ENCODE assay signal across 39 cellular contexts in genomic region chr2:169656164-169656563, GRCh38. TPM values are rescaled to one million over a fixed set of nuclear protein-coding genes. Genes with fewer than 3 reads are reported as not detected.
"Had no signal": no experiment of that assay in that cellular context is flagged by ENCODE, and none has a peak within 500 bp of the region (broad histone marks: within the 10 kb centered on the region; RNA-seq: fewer than 3 reads in every experiment).

No MANE protein-coding gene starts in this region.

- H3K27me3 ChIP-seq: adrenal gland, body of pancreas, brain microvascular endothelial cell, breast epithelium had no signal

- H3K9me3 ChIP-seq: adrenal gland, body of pancreas, breast epithelium had no signal

- ATAC-seq: activated CD8-positive, alpha-beta T cell treated with anti-CD3 and anti-CD28 coated beads for 36 hours; activated naive CD4-positive, alpha-beta T cell treated with anti-CD3 and anti-CD28 coated beads, Interleukin-2, amount 50 U/mL, for 72 hours; activated T-cell treated with anti-CD3 and anti-CD28 coated beads, Interleukin-2, amount 50 U/mL, for 4 hours; activated T-cell treated with anti-CD3 and anti-CD28 coated beads, Interleukin-2, amount 50 U/mL, for 72 hours; activated T-helper 17 cell treated with anti-CD3 and anti-CD28 coated beads, Interleukin-2, amount 50 U/mL, for 72 hours; body of pancreas had no signal

- H3K36me3 ChIP-seq: adrenal gland, brain microvascular endothelial cell, breast epithelium had no signal

- H3K27ac ChIP-seq: adrenal gland, body of pancreas, brain microvascular endothelial cell, breast epithelium, VCaP had no signal

- H3K4me1 ChIP-seq: adrenal gland, body of pancreas, breast epithelium had no signal

- H3K4me1 Mint-ChIP-seq: activated CD4-positive, alpha-beta T cell treated with anti-CD3 and anti-CD28 coated beads, Interleukin-2, amount 10 ng/mL, durations not matched to agents 24 days and 14 days; activated naive CD8-positive, alpha-beta T cell treated with anti-CD3 and anti-CD28 coated beads for 36 hours had no signal

- H3K4me3 ChIP-seq: adrenal gland, body of pancreas, breast epithelium had no signal

- H3K27ac Mint-ChIP-seq: activated B cell treated with CpG ODN at 0.5 μM for 24 hours; activated CD4-positive, alpha-beta memory T cell treated with anti-CD3 and anti-CD28 coated beads for 36 hours; activated CD4-positive, alpha-beta T cell treated with anti-CD3 and anti-CD28 coated beads, Interleukin-2, amount 10 ng/mL, durations not matched to agents 24 days and 14 days; activated CD8-positive, alpha-beta T cell treated with anti-CD3 and anti-CD28 coated beads for 36 hours; activated naive CD4-positive, alpha-beta T cell treated with anti-CD3 and anti-CD28 coated beads for 36 hours; activated naive CD8-positive, alpha-beta T cell treated with anti-CD3 and anti-CD28 coated beads for 36 hours; activated T-cell treated with anti-CD3 and anti-CD28 coated beads, Interleukin-2, amount 50 U/mL, for 72 hours; activated T-helper 1 cell treated with anti-CD3 and anti-CD28 coated beads, Interleukin-12 subunit alpha, Interleukin-12 subunit beta, Interleukin-2, Interleukin-4 antibody, amounts not matched to agents 30 ng/mL and 10 ng/mL and 1 ng/mL, durations not matched to agents 14 hours and 24 hours and 36 hours; activated T-helper 17 cell treated with anti-CD3 and anti-CD28 coated beads, Interleukin-2, amount 50 U/mL, for 72 hours; T-helper 1 cell treated with Interleukin-12 subunit alpha and Interleukin-12 subunit beta and Interleukin-4 antibody, amounts not matched to agents 30 μg/mL and 1 μg/mL, for 36 hours; T-helper 2 cell treated with Interferon-gamma antibody and Interleukin-4, amounts not matched to agents 5 μg/mL and 100 μg/mL, for 36 hours had no signal

- DNase-seq: activated B cell treated with CpG ODN at 0.5 μM for 24 hours; activated CD4-positive, alpha-beta memory T cell treated with anti-CD3 and anti-CD28 coated beads for 36 hours; activated CD4-positive, alpha-beta T cell treated with anti-CD3 and anti-CD28 coated beads for 4 hours; activated CD4-positive, alpha-beta T cell treated with anti-CD3 and anti-CD28 coated beads, Interleukin-2, amount 10 ng/mL, durations not matched to agents 24 days and 14 days; activated CD4-positive, alpha-beta T cell treated with anti-CD3 and anti-CD28 coated beads, Interleukin-2, amount 50 U/mL, for 1 hour; activated CD4-positive, alpha-beta T cell treated with anti-CD3 and anti-CD28 coated beads, Interleukin-2, amount 50 U/mL, for 4 hours; activated CD4-positive, CD25-positive, alpha-beta regulatory T cell treated with anti-CD3 and anti-CD28 coated beads, Interleukin-2, amount 50 U/mL, for 72 hours; activated CD8-positive, alpha-beta memory T cell treated with anti-CD3 and anti-CD28 coated beads, Interleukin-2, amount 50 U/mL, for 4 hours; activated CD8-positive, alpha-beta T cell treated with anti-CD3 and anti-CD28 coated beads for 36 hours; activated effector memory CD4-positive, alpha-beta T cell treated with anti-CD3 and anti-CD28 coated beads, Interleukin-2, amount 50 U/mL, for 16 hours; activated gamma-delta T cell treated with Interleukin-2 at 50 U/mL for 16 hours; activated naive CD4-positive, alpha-beta T cell; activated naive CD4-positive, alpha-beta T cell treated with anti-CD3 and anti-CD28 coated beads for 36 hours; activated naive CD4-positive, alpha-beta T cell treated with anti-CD3 and anti-CD28 coated beads, Interleukin-2, amount 50 U/mL, for 16 hours; activated naive CD8-positive, alpha-beta T cell treated with anti-CD3 and anti-CD28 coated beads for 36 hours; activated T-cell treated with anti-CD3 and anti-CD28 coated beads for 4 hours; activated T-cell treated with anti-CD3 and anti-CD28 coated beads, Interleukin-2, amount 50 U/mL, for 1 hour; activated T-cell treated with anti-CD3 and anti-CD28 coated beads, Interleukin-2, amount 50 U/mL, for 4 hours; activated T-cell treated with anti-CD3 and anti-CD28 coated beads, Interleukin-2, amount 50 U/mL, for 72 hours; adrenal gland; amniotic stem cell; aorta; body of pancreas; brain microvascular endothelial cell; central memory CD4-positive, alpha-beta T cell; cerebellar nuclear complex; T-helper 2 cell; T-helper 9 cell had no signal

- H3K4me3 Mint-ChIP-seq: activated B cell treated with CpG ODN at 0.5 μM for 24 hours; activated CD4-positive, alpha-beta memory T cell treated with anti-CD3 and anti-CD28 coated beads for 36 hours; activated CD4-positive, alpha-beta T cell treated with anti-CD3 and anti-CD28 coated beads, Interleukin-2, amount 10 ng/mL, durations not matched to agents 24 days and 14 days; activated CD8-positive, alpha-beta T cell treated with anti-CD3 and anti-CD28 coated beads for 36 hours; activated naive CD4-positive, alpha-beta T cell treated with anti-CD3 and anti-CD28 coated beads for 36 hours; activated naive CD8-positive, alpha-beta T cell treated with anti-CD3 and anti-CD28 coated beads for 36 hours; activated T-cell treated with anti-CD3 and anti-CD28 coated beads, Interleukin-2, amount 50 U/mL, for 4 hours; activated T-cell treated with anti-CD3 and anti-CD28 coated beads, Interleukin-2, amount 50 U/mL, for 72 hours; activated T-helper 1 cell treated with anti-CD3 and anti-CD28 coated beads, Interleukin-12 subunit alpha, Interleukin-12 subunit beta, Interleukin-2, Interleukin-4 antibody, amounts not matched to agents 30 ng/mL and 10 ng/mL and 1 ng/mL, durations not matched to agents 14 hours and 24 hours and 36 hours; activated T-helper 17 cell treated with anti-CD3 and anti-CD28 coated beads, Interleukin-2, amount 50 U/mL, for 72 hours; T-helper 1 cell treated with Interleukin-12 subunit alpha and Interleukin-12 subunit beta and Interleukin-4 antibody, amounts not matched to agents 30 μg/mL and 1 μg/mL, for 36 hours; T-helper 2 cell treated with Interferon-gamma antibody and Interleukin-4, amounts not matched to agents 5 μg/mL and 100 μg/mL, for 36 hours had no signal

- FAIRE-seq: astrocyte, TTC549 had no signal

- H3K9me3 Mint-ChIP-seq: activated CD4-positive, alpha-beta memory T cell treated with anti-CD3 and anti-CD28 coated beads for 36 hours; activated CD4-positive, alpha-beta T cell treated with anti-CD3 and anti-CD28 coated beads, Interleukin-2, amount 10 ng/mL, durations not matched to agents 24 days and 14 days; activated CD8-positive, alpha-beta T cell treated with anti-CD3 and anti-CD28 coated beads for 36 hours; activated naive CD4-positive, alpha-beta T cell treated with anti-CD3 and anti-CD28 coated beads for 36 hours; activated naive CD4-positive, alpha-beta T cell treated with anti-CD3 and anti-CD28 coated beads, Interleukin-2, amount 50 U/mL, for 72 hours; activated naive CD8-positive, alpha-beta T cell treated with anti-CD3 and anti-CD28 coated beads for 36 hours; activated T-cell treated with anti-CD3 and anti-CD28 coated beads, Interleukin-2, amount 50 U/mL, for 4 hours; activated T-cell treated with anti-CD3 and anti-CD28 coated beads, Interleukin-2, amount 50 U/mL, for 72 hours; activated T-helper 1 cell treated with anti-CD3 and anti-CD28 coated beads, Interleukin-12 subunit alpha, Interleukin-12 subunit beta, Interleukin-2, Interleukin-4 antibody, amounts not matched to agents 30 ng/mL and 10 ng/mL and 1 ng/mL, durations not matched to agents 14 hours and 24 hours and 36 hours; activated T-helper 17 cell treated with anti-CD3 and anti-CD28 coated beads, Interleukin-2, amount 50 U/mL, for 72 hours; T-helper 1 cell treated with Interleukin-12 subunit alpha and Interleukin-12 subunit beta and Interleukin-4 antibody, amounts not matched to agents 30 μg/mL and 1 μg/mL, for 36 hours; T-helper 2 cell treated with Interferon-gamma antibody and Interleukin-4, amounts not matched to agents 5 μg/mL and 100 μg/mL, for 36 hours had no signal

RNA-seq across cellular contexts. Expression of gene CFAP210, which starts 38.0 kb away (rescaled TPM):
- total RNA-seq: activated B cell treated with CpG ODN at 0.5 μM for 24 hours; activated CD4-positive, alpha-beta memory T cell treated with anti-CD3 and anti-CD28 coated beads for 36 hours; activated CD4-positive, alpha-beta T cell treated with anti-CD3 and anti-CD28 coated beads, Interleukin-2, amount 10 ng/mL, durations not matched to agents 24 days and 14 days; activated CD8-positive, alpha-beta T cell treated with anti-CD3 and anti-CD28 coated beads for 36 hours; activated naive CD4-positive, alpha-beta T cell treated with anti-CD3 and anti-CD28 coated beads for 36 hours; activated naive CD4-positive, alpha-beta T cell treated with anti-CD3 and anti-CD28 coated beads, Interleukin-2, amount 50 U/mL, for 72 hours; activated naive CD8-positive, alpha-beta T cell treated with anti-CD3 and anti-CD28 coated beads for 36 hours; activated T-helper 1 cell treated with anti-CD3 and anti-CD28 coated beads, Interleukin-12 subunit alpha, Interleukin-12 subunit beta, Interleukin-2, Interleukin-4 antibody, amounts not matched to agents 30 ng/mL and 10 ng/mL and 1 ng/mL, durations not matched to agents 14 hours and 24 hours and 36 hours; activated T-helper 17 cell treated with anti-CD3 and anti-CD28 coated beads, Interleukin-2, amount 50 U/mL, for 72 hours; adrenal gland; body of pancreas; cardiac septum; chondrocyte had no signal
